1 cellular context compared by ENCODE assay signal in the genomic region with DNA sequence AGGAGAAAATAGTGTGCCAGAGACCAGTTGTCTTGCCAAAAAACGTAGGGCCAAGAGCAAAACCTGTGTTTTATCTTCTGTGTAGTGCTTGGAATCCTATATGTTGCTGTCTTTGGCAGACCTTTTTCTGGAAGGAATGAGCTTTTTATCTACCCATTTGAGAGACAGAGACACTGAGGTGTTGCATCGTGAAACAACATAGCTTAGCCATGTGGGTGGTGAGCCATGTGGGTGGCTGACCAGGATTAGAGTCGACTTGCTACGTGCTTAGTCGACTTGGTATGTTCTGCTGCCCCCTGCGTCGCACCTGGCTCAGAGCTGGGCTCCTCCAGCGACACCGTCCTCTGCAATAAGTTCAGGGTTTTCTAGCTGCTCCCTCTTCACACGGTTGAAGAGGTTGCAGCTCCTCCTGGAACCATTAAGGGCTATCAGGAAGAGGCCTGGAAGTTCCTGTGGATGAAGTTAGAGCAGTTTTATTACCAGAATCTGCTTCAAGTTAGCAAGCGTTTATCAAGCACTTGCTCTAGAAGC.
TF ChIP-seq lines count a peak whose summit lies in the region.

No MANE protein-coding gene starts in this region.

TF ChIP-seq in GM23338, 12 proteins besides CTCF, POLR2A, EP300 and RAD21 (continued from another document):
- TF ChIP-seq ZNF462 (CRISPR knock-in tag; IDR thresholded peaks at IDR 0.05): no peak
- TF ChIP-seq JUNB (IDR thresholded peaks at IDR 0.05; ENCODE audit: unreplicated experiment): no peak
- no peak for TF ChIP-seq ETS1 (IDR thresholded peaks at IDR 0.05)
- no peak for TF ChIP-seq ZNF114 (CRISPR knock-in tag; IDR thresholded peaks at IDR 0.05)
- no peak for TF ChIP-seq EZH2 (IDR thresholded peaks at IDR 0.05; ENCODE audit: low read depth, unreplicated experiment)
- TF ChIP-seq, protein P1, sequence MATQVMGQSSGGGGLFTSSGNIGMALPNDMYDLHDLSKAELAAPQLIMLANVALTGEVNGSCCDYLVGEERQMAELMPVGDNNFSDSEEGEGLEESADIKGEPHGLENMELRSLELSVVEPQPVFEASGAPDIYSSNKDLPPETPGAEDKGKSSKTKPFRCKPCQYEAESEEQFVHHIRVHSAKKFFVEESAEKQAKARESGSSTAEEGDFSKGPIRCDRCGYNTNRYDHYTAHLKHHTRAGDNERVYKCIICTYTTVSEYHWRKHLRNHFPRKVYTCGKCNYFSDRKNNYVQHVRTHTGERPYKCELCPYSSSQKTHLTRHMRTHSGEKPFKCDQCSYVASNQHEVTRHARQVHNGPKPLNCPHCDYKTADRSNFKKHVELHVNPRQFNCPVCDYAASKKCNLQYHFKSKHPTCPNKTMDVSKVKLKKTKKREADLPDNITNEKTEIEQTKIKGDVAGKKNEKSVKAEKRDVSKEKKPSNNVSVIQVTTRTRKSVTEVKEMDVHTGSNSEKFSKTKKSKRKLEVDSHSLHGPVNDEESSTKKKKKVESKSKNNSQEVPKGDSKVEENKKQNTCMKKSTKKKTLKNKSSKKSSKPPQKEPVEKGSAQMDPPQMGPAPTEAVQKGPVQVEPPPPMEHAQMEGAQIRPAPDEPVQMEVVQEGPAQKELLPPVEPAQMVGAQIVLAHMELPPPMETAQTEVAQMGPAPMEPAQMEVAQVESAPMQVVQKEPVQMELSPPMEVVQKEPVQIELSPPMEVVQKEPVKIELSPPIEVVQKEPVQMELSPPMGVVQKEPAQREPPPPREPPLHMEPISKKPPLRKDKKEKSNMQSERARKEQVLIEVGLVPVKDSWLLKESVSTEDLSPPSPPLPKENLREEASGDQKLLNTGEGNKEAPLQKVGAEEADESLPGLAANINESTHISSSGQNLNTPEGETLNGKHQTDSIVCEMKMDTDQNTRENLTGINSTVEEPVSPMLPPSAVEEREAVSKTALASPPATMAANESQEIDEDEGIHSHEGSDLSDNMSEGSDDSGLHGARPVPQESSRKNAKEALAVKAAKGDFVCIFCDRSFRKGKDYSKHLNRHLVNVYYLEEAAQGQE (IDR thresholded peaks at IDR 0.05; ENCODE audit: unreplicated experiment): no peak
- no peak for TF ChIP-seq STAT1 (IDR thresholded peaks at IDR 0.05; ENCODE audit: unreplicated experiment)
